ENCODE assay signal across 9 cellular contexts in the genomic region with DNA sequence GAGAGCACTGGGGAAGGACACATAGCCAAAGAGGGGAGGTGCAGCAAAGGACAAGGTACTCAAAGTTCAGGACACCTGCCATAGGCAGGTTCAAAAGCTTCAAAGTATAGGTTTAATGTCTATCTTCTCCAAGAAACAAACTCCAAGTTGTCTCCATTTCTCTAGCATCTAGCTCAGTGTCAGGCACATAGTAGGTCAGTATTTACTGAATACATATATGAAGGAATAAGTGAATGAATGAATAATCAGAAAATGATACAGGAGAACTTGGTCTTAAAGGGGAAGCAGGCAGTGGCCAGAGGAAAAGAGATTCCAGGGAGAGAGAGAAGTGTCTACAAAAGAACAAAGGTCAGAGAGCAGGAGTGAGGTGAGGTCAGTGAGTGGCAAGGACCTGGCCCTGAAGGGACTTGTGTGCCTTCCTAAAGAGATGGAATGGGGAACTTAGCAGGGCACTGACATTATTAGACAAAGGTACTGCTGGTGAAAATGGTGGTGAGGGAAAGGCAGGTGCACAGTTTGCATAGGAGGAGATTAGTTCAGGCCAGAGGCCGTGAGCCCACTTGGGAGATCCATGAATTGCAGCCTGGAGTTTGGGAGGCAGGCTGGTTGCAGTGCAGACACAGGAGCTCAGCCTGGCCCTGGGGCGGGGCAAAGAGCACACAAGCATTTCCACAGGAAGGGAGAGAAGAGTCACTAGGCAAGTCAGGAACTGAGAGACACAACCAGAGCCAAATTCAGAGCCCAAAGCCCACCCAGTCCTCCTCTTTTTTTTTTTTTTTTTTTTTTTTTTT. TPM values are rescaled to one million over a fixed set of nuclear protein-coding genes. Genes with fewer than 3 reads are reported as not detected.
DNase-seq lines count a peak whose midpoint lies in the region; ATAC-seq, FAIRE-seq and TF ChIP-seq lines count a peak whose summit lies in the region.
"Had no signal": no experiment of that assay in that cellular context is flagged by ENCODE, and none has a peak within 500 bp of the region (broad histone marks: within the 10 kb centered on the region; RNA-seq: fewer than 3 reads in every experiment).

No MANE protein-coding gene starts in this region.

- FAIRE-seq in GM12891 (lab: Jason Lieb, UNC), result peak; percentile 23

- DNase-seq in GM12891 (ENCODE audit: insufficient read length, low spot score) (no peak), Panc1 (ENCODE audit: low read depth, low spot score) (no peak), osteocyte (ENCODE audit: extremely low spot score, unreplicated experiment) (no peak), AML-193 (lab: John Stamatoyannopoulos, UW) (no peak), NCI-H1694 (lab: John Stamatoyannopoulos, UW) (no peak), OCI-M2 (lab: John Stamatoyannopoulos, UW; ENCODE audit: unreplicated experiment) (no peak), NCI-H2171 treated with DMSO at 0.1 percent for 48 hours (lab: John Stamatoyannopoulos, UW) (no peak)

- TF ChIP-seq POLR2A in GM12891 (IDR thresholded peaks at IDR 0.05; ENCODE audit: low read depth, low read length), result no peak

- H3K36me3 ChIP-seq in Panc1 (ENCODE audit: control insufficient read depth, insufficient read depth, low read length), result no peaks in the 10 kb centered on the region

- peak overlapping the region; percentile 82 for H3K27ac Mint-ChIP-seq in osteocyte (ENCODE audit: unreplicated experiment)

- peak overlapping the region; percentile 19; the same call in 1 of the 2 replicates for H3K27ac ChIP-seq in Panc1 (ENCODE audit: low read length)

- peaks cover 54% of the 10 kb centered on the region for H3K4me1 Mint-ChIP-seq in osteocyte (ENCODE audit: unreplicated experiment)

- BruUV-seq in Panc1 (replicated peaks; lab: Mats Ljungman, UMichigan), result no TSS peak

- H3K4me3 ChIP-seq in Panc1 (ENCODE audit: low read depth in 2 of 2, low read length in 2 of 2), result no peak overlapping the region

- H3K27me3 ChIP-seq in Panc1 (ENCODE audit: control insufficient read depth, insufficient read depth, low read length), result no peaks in the 10 kb centered on the region

- H3K4me3 Mint-ChIP-seq in osteocyte (ENCODE audit: unreplicated experiment), result no peak overlapping the region

- no peaks in the 10 kb centered on the region for H3K9me3 ChIP-seq in Panc1 (ENCODE audit: control insufficient read depth, insufficient read depth, low read depth, low read length)

- POLR2A ChIA-PET in Panc1 (lab: Charles Lee), result no interaction called here

- CTCF ChIA-PET in Panc1 (lab: Charles Lee), result interaction anchor here (1.1 kb wide), 1 partner anchor 17 kb away, joined by 4 read pairs; no protein-coding TSS in a partner anchor

- intact Hi-C loops in Panc1 (cut with micrococcal nuclease; ENCODE audit: unreplicated experiment), result no loop called here

- peaks cover 67% of the 10 kb centered on the region for H3K4me1 ChIP-seq in Panc1 (ENCODE audit: control insufficient read depth, insufficient read depth, low read length)

- TF ChIP-seq CTCF in Panc1 (IDR thresholded peaks at IDR 0.05), result no peak
- TF ChIP-seq CTCF in osteocyte (IDR thresholded peaks at IDR 0.05), result no peak

- in situ Hi-C loops in Panc1 (cut with HindIII; ENCODE audit: low pct_unique_long_range_greater_than_20kb, low sequenced_read_pairs), result no loop called here

- no peaks in the 10 kb centered on the region for H3K27me3 Mint-ChIP-seq in osteocyte (ENCODE audit: unreplicated experiment)

- ATAC-seq in Panc1, result peak; percentile 83
- ATAC-seq in esophagus mucosa, result peak; percentile 63

- H3K36me3 Mint-ChIP-seq in osteocyte (ENCODE audit: unreplicated experiment), result peaks cover 10% of the 10 kb centered on the region

- H3K9me3 Mint-ChIP-seq in osteocyte (ENCODE audit: unreplicated experiment), result no peaks in the 10 kb centered on the region

TF ChIP-seq in GM12891, 5 proteins besides CTCF, POLR2A, EP300 and RAD21:
- TF ChIP-seq SPI1 (IDR thresholded peaks at IDR 0.05; ENCODE audit: low read depth, low read length) (no peak), TAF1 (IDR thresholded peaks at IDR 0.05; ENCODE audit: low read depth, low read length) (no peak), POU2F2 (IDR thresholded peaks at IDR 0.05; ENCODE audit: low read depth, low read length) (no peak)

RNA-seq across cellular contexts. Expression of a gene that starts 21.4 kb away (rescaled TPM):
- 19.7 TPM for polyA plus RNA-seq in GM12891 (2012; ENCODE audit: low read depth, missing spikeins)
- total RNA-seq in Panc1 (2021; ENCODE audit: unreplicated experiment) (59.3 TPM), esophagus mucosa (18.6 TPM), osteocyte (65.5 and 69.3 TPM in 2 replicates)
- 45.7 TPM for polyA plus RNA-seq in Panc1 (2012; ENCODE audit: insufficient read length)

RNA-seq across cellular contexts. Expression of a gene that starts 36.2 kb away (rescaled TPM):
- not detected for polyA plus RNA-seq in GM12891 (2012; ENCODE audit: low read depth, missing spikeins)
- not detected for total RNA-seq in Panc1 (2021; ENCODE audit: unreplicated experiment)
- polyA plus RNA-seq in Panc1 (2012; ENCODE audit: insufficient read length), result 0.38 TPM
- not detected for total RNA-seq in esophagus mucosa
- not detected in 2 replicates for total RNA-seq in osteocyte
- total RNA-seq: urinary bladder had no signal
- polyA plus RNA-seq: urinary bladder had no signal
